ENCODE assay signal across 21 cellular contexts in the genomic region with DNA sequence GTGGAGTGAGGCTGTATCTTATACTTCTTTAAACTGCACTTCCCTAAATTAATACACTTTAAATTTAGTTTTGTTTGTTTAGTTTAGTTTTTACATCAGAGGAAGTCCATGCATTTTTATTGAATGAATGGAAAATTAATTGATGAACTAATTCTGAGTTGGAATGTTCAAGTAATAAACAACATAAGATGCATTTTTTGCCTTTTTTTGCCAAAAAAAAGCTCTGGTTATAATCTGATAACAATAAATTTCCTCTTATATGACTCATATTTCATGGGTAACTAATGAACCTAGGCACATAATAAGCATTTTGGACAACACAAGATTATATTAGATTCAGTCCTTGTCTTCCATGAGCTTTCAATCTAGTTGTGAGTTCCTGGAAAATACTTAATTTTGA.
"Had no signal": no experiment of that assay in that cellular context is flagged by ENCODE, and none has a peak within 500 bp of the region (broad histone marks: within the 10 kb centered on the region; RNA-seq: fewer than 3 reads in every experiment).

No MANE protein-coding gene starts in this region.

- H3K4me3 Mint-ChIP-seq: activated CD4-positive, alpha-beta memory T cell treated with anti-CD3 and anti-CD28 coated beads for 36 hours; activated CD4-positive, alpha-beta T cell treated with anti-CD3 and anti-CD28 coated beads, Interleukin-2, amount 10 ng/mL, durations not matched to agents 7 days and 5 days; activated naive CD4-positive, alpha-beta T cell treated with anti-CD3 and anti-CD28 coated beads for 36 hours; activated naive CD8-positive, alpha-beta T cell; activated T-cell treated with anti-CD3 and anti-CD28 coated beads, Interleukin-2, amount 50 U/mL, for 4 hours; T-cell had no signal

- H3K4me1 Mint-ChIP-seq: activated CD4-positive, alpha-beta T cell treated with anti-CD3 and anti-CD28 coated beads, Interleukin-2, amount 10 ng/mL, durations not matched to agents 7 days and 5 days; T-cell had no signal

- H3K27me3 ChIP-seq: breast epithelium had no signal

- DNase-seq: activated CD4-positive, alpha-beta memory T cell treated with anti-CD3 and anti-CD28 coated beads for 36 hours; activated CD4-positive, alpha-beta T cell treated with anti-CD3 and anti-CD28 coated beads, Interleukin-2, amount 10 ng/mL, durations not matched to agents 7 days and 5 days; activated CD4-positive, CD25-positive, alpha-beta regulatory T cell; activated CD8-positive, alpha-beta memory T cell treated with anti-CD3 and anti-CD28 coated beads for 24 hours; activated gamma-delta T cell; activated naive CD4-positive, alpha-beta T cell treated with anti-CD3 and anti-CD28 coated beads for 36 hours; activated T-cell treated with anti-CD3 and anti-CD28 coated beads, Interleukin-2, amount 50 U/mL, for 4 hours; caudate nucleus; NCI-H1092; NCI-H1417; NCI-H1694; NCI-H2029; NCI-H345; NCI-H510A; NCI-H526 treated with DMSO at 0.1 percent for 48 hours; NCI-H82; T-cell had no signal

- H3K36me3 ChIP-seq: breast epithelium had no signal

- H3K4me3 ChIP-seq: breast epithelium, SK-N-MC had no signal

- H3K27ac ChIP-seq: breast epithelium, SK-N-MC, VCaP had no signal

- H3K36me3 Mint-ChIP-seq: activated CD4-positive, alpha-beta memory T cell treated with anti-CD3 and anti-CD28 coated beads for 36 hours; activated naive CD8-positive, alpha-beta T cell; T-cell had no signal

- H3K4me1 ChIP-seq: breast epithelium had no signal

- H3K27me3 Mint-ChIP-seq: activated CD4-positive, alpha-beta memory T cell treated with anti-CD3 and anti-CD28 coated beads for 36 hours; activated CD4-positive, alpha-beta T cell treated with anti-CD3 and anti-CD28 coated beads, Interleukin-2, amount 10 ng/mL, durations not matched to agents 7 days and 5 days; activated naive CD8-positive, alpha-beta T cell; T-cell had no signal

- H3K9me3 ChIP-seq: breast epithelium had no signal

- H3K27ac Mint-ChIP-seq: activated CD4-positive, alpha-beta memory T cell treated with anti-CD3 and anti-CD28 coated beads for 36 hours; activated CD4-positive, alpha-beta T cell treated with anti-CD3 and anti-CD28 coated beads, Interleukin-2, amount 10 ng/mL, durations not matched to agents 7 days and 5 days; activated naive CD4-positive, alpha-beta T cell treated with anti-CD3 and anti-CD28 coated beads for 36 hours; activated naive CD8-positive, alpha-beta T cell; T-cell had no signal

- H3K9me3 Mint-ChIP-seq: activated CD4-positive, alpha-beta memory T cell treated with anti-CD3 and anti-CD28 coated beads for 36 hours; activated CD4-positive, alpha-beta T cell treated with anti-CD3 and anti-CD28 coated beads, Interleukin-2, amount 10 ng/mL, durations not matched to agents 7 days and 5 days; activated naive CD4-positive, alpha-beta T cell treated with anti-CD3 and anti-CD28 coated beads for 36 hours; activated T-cell treated with anti-CD3 and anti-CD28 coated beads, Interleukin-2, amount 50 U/mL, for 4 hours; T-cell had no signal

- ATAC-seq: activated T-cell treated with anti-CD3 and anti-CD28 coated beads, Interleukin-2, amount 50 U/mL, for 4 hours; T-cell had no signal
